8 cellular contexts compared by ENCODE assay signal in genomic region chr5:138503487-138504270, GRCh38. TPM values are rescaled to one million over a fixed set of nuclear protein-coding genes. Genes with fewer than 3 reads are reported as not detected.
DNase-seq lines count a peak whose midpoint lies in the region; ATAC-seq and TF ChIP-seq lines count a peak whose summit lies in the region.

No MANE protein-coding gene starts in this region.

- peak; percentile 41 to 85 (median 77) for TF ChIP-seq CTCF in Peyer's patch (IDR thresholded peaks at IDR 0.05)

- H3K27ac ChIP-seq in Peyer's patch = no peak overlapping the region

- no peak for TF ChIP-seq EP300 in Ishikawa (IDR thresholded peaks at IDR 0.05; ENCODE audit: borderline replicate concordance)

- H3K36me3 ChIP-seq in Peyer's patch = peaks cover 0 to 19% (median 0%) of the 10 kb centered on the region in 3 donors

- ATAC-seq in stimulated activated naive CD8-positive, alpha-beta T cell treated with anti-CD3 and anti-CD28 coated beads, Interleukin-15, Interleukin-2, amounts not matched to agents 100 U/mL and 50 U/mL, for 24 hours = peak; percentile 30
- ATAC-seq in HG03469 (IDR thresholded peaks at IDR 0.05; ENCODE audit: unreplicated experiment) = no peak

- peak; percentile 67 for TF ChIP-seq RAD21 in Ishikawa (IDR thresholded peaks at IDR 0.05; ENCODE audit: low read depth)

- peaks cover 0 to 6% (median 0%) of the 10 kb centered on the region in 4 donors for H3K4me1 ChIP-seq in Peyer's patch

- no peak overlapping the region for H3K4me3 ChIP-seq in Peyer's patch

- no peaks in the 10 kb centered on the region for H3K9me3 ChIP-seq in Peyer's patch

- no peaks in the 10 kb centered on the region for H3K27me3 ChIP-seq in Peyer's patch

- TF ChIP-seq POLR2A in Peyer's patch (IDR thresholded peaks at IDR 0.05) = no peak

- peak; percentile 81 for DNase-seq in SIG-M5 treated with dmso at 0.1 percent for 504 hours (lab: John Stamatoyannopoulos, UW; ENCODE audit: unreplicated experiment)
- no peak for DNase-seq in SIG-M5 (lab: John Stamatoyannopoulos, UW)
- peak in 1 of 3 donors; percentile 63 for DNase-seq in Peyer's patch
- DNase-seq in cerebellum (ENCODE audit: low spot score) = peak; percentile 83
- DNase-seq in kidney glomerular epithelial cell (lab: John Stamatoyannopoulos, UW) = peak; percentile 57
- DNase-seq in stimulated activated naive CD8-positive, alpha-beta T cell treated with anti-CD3 and anti-CD28 coated beads, Interleukin-15, Interleukin-2, amounts not matched to agents 100 U/mL and 50 U/mL, for 24 hours = no peak

TF ChIP-seq in Ishikawa, 13 proteins besides CTCF, POLR2A, EP300 and RAD21:
- TF ChIP-seq TEAD4 (IDR thresholded peaks at IDR 0.05) = no peak
- no peak for TF ChIP-seq NFIC (IDR thresholded peaks at IDR 0.05)

RNA-seq across cellular contexts. Expression of gene EGR1, which starts 38.4 kb away (rescaled TPM):
- total RNA-seq in Peyer's patch (100 to 1,000 TPM in 1 of 4 donors, 10 to 100 TPM in 1, 1 to 10 TPM in 2; 5.3 to 109 (median 11.4) TPM), cerebellum (1.9 TPM)

RNA-seq across cellular contexts. Expression of gene ETF1, which starts 39.4 kb away (rescaled TPM):
- 10 to 100 TPM; 33.3 to 75.1 (median 39.3) TPM for total RNA-seq in Peyer's patch
- total RNA-seq in cerebellum = 37.7 TPM

Comparison
In these comparisons a context has a peak if more than half of its experiments do, and no peak if none do; other contexts are left out.
1. DNase-seq: peak in SIG-M5 treated with dmso at 0.1 percent for 504 hours (single experiment), cerebellum (single experiment) and kidney glomerular epithelial cell (single experiment); none in SIG-M5 (single experiment) and stimulated activated naive CD8-positive, alpha-beta T cell treated with anti-CD3 and anti-CD28 coated beads, Interleukin-15, Interleukin-2, amounts not matched to agents 100 U/mL and 50 U/mL, for 24 hours (single experiment).